1 cellular context compared by ENCODE assay signal in genomic region chr2:238848941-238849853, GRCh38.
A peak's percentile ranks its signal among the peaks of the same experiment; 100 is the strongest.
TF ChIP-seq lines count a peak whose summit lies in the region.

No MANE protein-coding gene starts in this region.

TF ChIP-seq in HEK293, 187 proteins besides CTCF, POLR2A, EP300 and RAD21 (continued from another document):
- TF ChIP-seq, protein P1, sequence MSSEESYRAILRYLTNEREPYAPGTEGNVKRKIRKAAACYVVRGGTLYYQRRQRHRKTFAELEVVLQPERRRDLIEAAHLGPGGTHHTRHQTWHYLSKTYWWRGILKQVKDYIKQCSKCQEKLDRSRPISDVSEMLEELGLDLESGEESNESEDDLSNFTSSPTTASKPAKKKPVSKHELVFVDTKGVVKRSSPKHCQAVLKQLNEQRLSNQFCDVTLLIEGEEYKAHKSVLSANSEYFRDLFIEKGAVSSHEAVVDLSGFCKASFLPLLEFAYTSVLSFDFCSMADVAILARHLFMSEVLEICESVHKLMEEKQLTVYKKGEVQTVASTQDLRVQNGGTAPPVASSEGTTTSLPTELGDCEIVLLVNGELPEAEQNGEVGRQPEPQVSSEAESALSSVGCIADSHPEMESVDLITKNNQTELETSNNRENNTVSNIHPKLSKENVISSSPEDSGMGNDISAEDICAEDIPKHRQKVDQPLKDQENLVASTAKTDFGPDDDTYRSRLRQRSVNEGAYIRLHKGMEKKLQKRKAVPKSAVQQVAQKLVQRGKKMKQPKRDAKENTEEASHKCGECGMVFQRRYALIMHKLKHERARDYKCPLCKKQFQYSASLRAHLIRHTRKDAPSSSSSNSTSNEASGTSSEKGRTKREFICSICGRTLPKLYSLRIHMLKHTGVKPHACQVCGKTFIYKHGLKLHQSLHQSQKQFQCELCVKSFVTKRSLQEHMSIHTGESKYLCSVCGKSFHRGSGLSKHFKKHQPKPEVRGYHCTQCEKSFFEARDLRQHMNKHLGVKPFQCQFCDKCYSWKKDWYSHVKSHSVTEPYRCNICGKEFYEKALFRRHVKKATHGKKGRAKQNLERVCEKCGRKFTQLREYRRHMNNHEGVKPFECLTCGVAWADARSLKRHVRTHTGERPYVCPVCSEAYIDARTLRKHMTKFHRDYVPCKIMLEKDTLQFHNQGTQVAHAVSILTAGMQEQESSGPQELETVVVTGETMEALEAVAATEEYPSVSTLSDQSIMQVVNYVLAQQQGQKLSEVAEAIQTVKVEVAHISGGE (tag by site-specific recombination; conservative IDR thresholded peaks at IDR 0.05; ENCODE audit: low read depth), result peak; percentile 80
- TF ChIP-seq, protein P2, sequence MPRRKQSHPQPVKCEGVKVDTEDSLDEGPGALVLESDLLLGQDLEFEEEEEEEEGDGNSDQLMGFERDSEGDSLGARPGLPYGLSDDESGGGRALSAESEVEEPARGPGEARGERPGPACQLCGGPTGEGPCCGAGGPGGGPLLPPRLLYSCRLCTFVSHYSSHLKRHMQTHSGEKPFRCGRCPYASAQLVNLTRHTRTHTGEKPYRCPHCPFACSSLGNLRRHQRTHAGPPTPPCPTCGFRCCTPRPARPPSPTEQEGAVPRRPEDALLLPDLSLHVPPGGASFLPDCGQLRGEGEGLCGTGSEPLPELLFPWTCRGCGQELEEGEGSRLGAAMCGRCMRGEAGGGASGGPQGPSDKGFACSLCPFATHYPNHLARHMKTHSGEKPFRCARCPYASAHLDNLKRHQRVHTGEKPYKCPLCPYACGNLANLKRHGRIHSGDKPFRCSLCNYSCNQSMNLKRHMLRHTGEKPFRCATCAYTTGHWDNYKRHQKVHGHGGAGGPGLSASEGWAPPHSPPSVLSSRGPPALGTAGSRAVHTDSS (tag by site-specific recombination; IDR thresholded peaks at IDR 0.05), result no peak
- no peak for TF ChIP-seq ZNF302 (tag by site-specific recombination; IDR thresholded peaks at IDR 0.05; ENCODE audit: low read depth)
- peak; percentile 44 for TF ChIP-seq ZNF335 (tag by site-specific recombination; conservative IDR thresholded peaks at IDR 0.05)
- TF ChIP-seq, protein P3, sequence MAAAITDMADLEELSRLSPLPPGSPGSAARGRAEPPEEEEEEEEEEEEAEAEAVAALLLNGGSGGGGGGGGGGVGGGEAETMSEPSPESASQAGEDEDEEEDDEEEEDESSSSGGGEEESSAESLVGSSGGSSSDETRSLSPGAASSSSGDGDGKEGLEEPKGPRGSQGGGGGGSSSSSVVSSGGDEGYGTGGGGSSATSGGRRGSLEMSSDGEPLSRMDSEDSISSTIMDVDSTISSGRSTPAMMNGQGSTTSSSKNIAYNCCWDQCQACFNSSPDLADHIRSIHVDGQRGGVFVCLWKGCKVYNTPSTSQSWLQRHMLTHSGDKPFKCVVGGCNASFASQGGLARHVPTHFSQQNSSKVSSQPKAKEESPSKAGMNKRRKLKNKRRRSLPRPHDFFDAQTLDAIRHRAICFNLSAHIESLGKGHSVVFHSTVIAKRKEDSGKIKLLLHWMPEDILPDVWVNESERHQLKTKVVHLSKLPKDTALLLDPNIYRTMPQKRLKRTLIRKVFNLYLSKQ (tag by site-specific recombination; IDR thresholded peaks at IDR 0.05; ENCODE audit: borderline replicate concordance), result no peak
- no peak for TF ChIP-seq ZNF366 (tag by site-specific recombination; conservative IDR thresholded peaks at IDR 0.05)
- no peak for TF ChIP-seq ZNF350 (tag by site-specific recombination; IDR thresholded peaks at IDR 0.05)
- no peak for TF ChIP-seq ZNF324 (tag by site-specific recombination; IDR thresholded peaks at IDR 0.05)
- TF ChIP-seq HOXC10 (CRISPR knock-in tag; IDR thresholded peaks at IDR 0.05), result no peak
- no peak for TF ChIP-seq ZNF292 (tag by site-specific recombination; IDR thresholded peaks at IDR 0.05; ENCODE audit: borderline replicate concordance, low read depth)
- TF ChIP-seq FEZF1 (tag by site-specific recombination; IDR thresholded peaks at IDR 0.05), result no peak
- no peak for TF ChIP-seq ZNF175 (tag by site-specific recombination; IDR thresholded peaks at IDR 0.05)
- TF ChIP-seq, protein P4, sequence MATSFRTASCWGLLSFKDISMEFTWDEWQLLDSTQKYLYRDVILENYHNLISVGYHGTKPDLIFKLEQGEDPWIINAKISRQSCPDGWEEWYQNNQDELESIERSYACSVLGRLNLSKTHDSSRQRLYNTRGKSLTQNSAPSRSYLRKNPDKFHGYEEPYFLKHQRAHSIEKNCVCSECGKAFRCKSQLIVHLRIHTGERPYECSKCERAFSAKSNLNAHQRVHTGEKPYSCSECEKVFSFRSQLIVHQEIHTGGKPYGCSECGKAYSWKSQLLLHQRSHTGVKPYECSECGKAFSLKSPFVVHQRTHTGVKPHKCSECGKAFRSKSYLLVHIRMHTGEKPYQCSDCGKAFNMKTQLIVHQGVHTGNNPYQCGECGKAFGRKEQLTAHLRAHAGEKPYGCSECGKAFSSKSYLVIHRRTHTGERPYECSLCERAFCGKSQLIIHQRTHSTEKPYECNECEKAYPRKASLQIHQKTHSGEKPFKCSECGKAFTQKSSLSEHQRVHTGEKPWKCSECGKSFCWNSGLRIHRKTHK (tag by site-specific recombination; IDR thresholded peaks at IDR 0.05), result no peak
- no peak for TF ChIP-seq ZNF280D (tag by site-specific recombination; IDR thresholded peaks at IDR 0.05)
- TF ChIP-seq, protein P5, sequence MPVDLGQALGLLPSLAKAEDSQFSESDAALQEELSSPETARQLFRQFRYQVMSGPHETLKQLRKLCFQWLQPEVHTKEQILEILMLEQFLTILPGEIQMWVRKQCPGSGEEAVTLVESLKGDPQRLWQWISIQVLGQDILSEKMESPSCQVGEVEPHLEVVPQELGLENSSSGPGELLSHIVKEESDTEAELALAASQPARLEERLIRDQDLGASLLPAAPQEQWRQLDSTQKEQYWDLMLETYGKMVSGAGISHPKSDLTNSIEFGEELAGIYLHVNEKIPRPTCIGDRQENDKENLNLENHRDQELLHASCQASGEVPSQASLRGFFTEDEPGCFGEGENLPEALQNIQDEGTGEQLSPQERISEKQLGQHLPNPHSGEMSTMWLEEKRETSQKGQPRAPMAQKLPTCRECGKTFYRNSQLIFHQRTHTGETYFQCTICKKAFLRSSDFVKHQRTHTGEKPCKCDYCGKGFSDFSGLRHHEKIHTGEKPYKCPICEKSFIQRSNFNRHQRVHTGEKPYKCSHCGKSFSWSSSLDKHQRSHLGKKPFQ (tag by site-specific recombination; IDR thresholded peaks at IDR 0.05), result no peak
- peak; percentile 25; the same call in 1 of the 2 replicates for TF ChIP-seq ZBTB8A (tag by site-specific recombination; IDR thresholded peaks at IDR 0.05)
- no peak for TF ChIP-seq ZNF266 (tag by site-specific recombination; IDR thresholded peaks at IDR 0.05; ENCODE audit: low read depth)
- TF ChIP-seq ZNF843 (tag by site-specific recombination; IDR thresholded peaks at IDR 0.05), result no peak
- peak; percentile 47; the same call in 1 of the 2 replicates for TF ChIP-seq ZBTB20 (tag by site-specific recombination; IDR thresholded peaks at IDR 0.05)
